Comparison of ENCODE assay signal across 22 cellular contexts in genomic region chr3:146770881-146771280, GRCh38.
"Had no signal": no experiment of that assay in that cellular context is flagged by ENCODE, and none has a peak within 500 bp of the region (broad histone marks: within the 10 kb centered on the region; RNA-seq: fewer than 3 reads in every experiment).

No MANE protein-coding gene starts in this region.

- H3K9ac ChIP-seq: KMS-11 had no signal

- H3K9me3 Mint-ChIP-seq: IgD-negative memory B cell had no signal

- H3K9me3 ChIP-seq: Peyer's patch, SJCRH30 had no signal

- H3K27ac Mint-ChIP-seq: IgD-negative memory B cell had no signal

- H3K36me3 ChIP-seq: Peyer's patch, SJCRH30 had no signal

- H3K4me3 Mint-ChIP-seq: IgD-negative memory B cell had no signal

- H3K4me1 Mint-ChIP-seq: IgD-negative memory B cell had no signal

- H3K27ac ChIP-seq: HL-60, KMS-11, Peyer's patch, SJCRH30 had no signal

- H3K27me3 ChIP-seq: Peyer's patch, SJCRH30 had no signal

- DNase-seq: Kasumi-1, MM.1S, NCI-H1092 treated with DMSO at 0.1 percent for 48 hours, NCI-H1436, NCI-H187, NCI-H2029, NCI-H2081 treated with DMSO at 0.1 percent for 48 hours, NCI-H2171, NCI-H226, NCI-H446, NCI-H510A, NCI-H524 treated with DMSO at 0.1 percent for 48 hours, NCI-H69, NCI-H774, PC-3, Peyer's patch, SHP77 treated with DMSO at 0.1 percent for 48 hours had no signal

- H3K4me3 ChIP-seq: K562, Peyer's patch, SJCRH30 had no signal

- H3K4me1 ChIP-seq: Peyer's patch, SJCRH30 had no signal

- H3K4me2 ChIP-seq: KMS-11 had no signal

- H3K36me3 Mint-ChIP-seq: IgD-negative memory B cell had no signal

- H3K27me3 Mint-ChIP-seq: IgD-negative memory B cell had no signal
